27 cellular contexts compared by ENCODE assay signal in the genomic region with DNA sequence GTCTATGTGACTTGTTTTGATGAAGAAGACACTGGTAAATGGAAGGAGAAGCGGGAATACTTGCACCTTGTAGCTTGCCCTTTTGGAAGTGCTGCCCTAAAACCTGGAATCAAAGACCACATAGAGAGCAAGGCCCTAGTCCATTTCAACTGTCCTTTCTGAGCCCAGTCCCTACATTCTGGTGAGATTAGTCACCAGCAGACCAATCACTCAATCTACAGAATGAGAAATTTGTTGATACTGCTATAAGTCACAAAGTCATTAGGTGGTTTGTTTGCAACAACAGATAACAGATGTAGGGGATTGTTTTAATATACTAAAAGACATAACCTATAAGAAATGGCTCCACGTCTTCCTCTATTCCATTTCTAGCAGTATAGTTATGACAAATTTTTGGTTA. TPM values are rescaled to one million over a fixed set of nuclear protein-coding genes. Genes with fewer than 3 reads are reported as not detected.
A peak's percentile ranks its signal among the peaks of the same experiment; 100 is the strongest.
DNase-seq lines count a peak whose midpoint lies in the region; ATAC-seq, FAIRE-seq and TF ChIP-seq lines count a peak whose summit lies in the region.
"Had no signal": no experiment of that assay in that cellular context is flagged by ENCODE, and none has a peak within 500 bp of the region (broad histone marks: within the 10 kb centered on the region; RNA-seq: fewer than 3 reads in every experiment).

No MANE protein-coding gene starts in this region.

- no peaks in the 10 kb centered on the region for H3K9me3 Mint-ChIP-seq in Caco-2 (ENCODE audit: unreplicated experiment)
- H3K9me3 Mint-ChIP-seq: CD14-positive monocyte; central memory CD8-positive, alpha-beta T cell had no signal

- H3K4me3 ChIP-seq in HepG2 (replicated peaks in 1 of 3; ENCODE audit: insufficient read depth in 1 of 3, low read depth in 2 of 3, low read length in 3 of 3) (no peak overlapping the region), Caco-2 (ENCODE audit: low read depth, low read length) (no peak overlapping the region)
- H3K4me3 ChIP-seq: heart right ventricle, thyroid gland had no signal

- H3K27ac ChIP-seq in KOPT-K1 (ENCODE audit: low read depth, low read length, poor library complexity, severe bottlenecking): peak overlapping the region; percentile 37
- H3K27ac ChIP-seq in HepG2 (ENCODE audit: extremely low read length, insufficient read depth, low read length): no peak overlapping the region
- H3K27ac ChIP-seq: heart right ventricle, thyroid gland had no signal

- H3K79me2 ChIP-seq in HepG2 (ENCODE audit: insufficient read depth, low read length): peaks cover 84% of the 10 kb centered on the region

- H3K9ac ChIP-seq in HepG2 (ENCODE audit: insufficient read depth, low read depth, low read length): no peak overlapping the region

- no peak overlapping the region for H3K4me3 Mint-ChIP-seq in Caco-2 (ENCODE audit: unreplicated experiment)
- H3K4me3 Mint-ChIP-seq: CD14-positive monocyte; central memory CD8-positive, alpha-beta T cell; H9 had no signal

- TF ChIP-seq CTCF in HepG2 (CRISPR knock-in tag; IDR thresholded peaks at IDR 0.05) (no peak), Caco-2 (IDR thresholded peaks at IDR 0.05; ENCODE audit: insufficient read depth in 1 of 2, low read depth in 1 of 2, low read length in 1 of 2, severe bottlenecking in 1 of 2, unreplicated experiment in 1 of 2) (no peak)

- DNase-seq in ACHN: peak; percentile 37
- DNase-seq in astrocyte of the hippocampus (ENCODE audit: low read depth, low spot score): peak; percentile 27
- peak; percentile 23 for DNase-seq in HepG2 (ENCODE audit: low spot score)
- no peak for DNase-seq in NCI-H526 (lab: John Stamatoyannopoulos, UW)
- DNase-seq in Caco-2: no peak
- no peak for DNase-seq in hippocampal formation (lab: John Stamatoyannopoulos, UW)
- DNase-seq: activated CD4-positive, CD25-positive, alpha-beta regulatory T cell; activated effector memory CD4-positive, alpha-beta T cell treated with anti-CD3 and anti-CD28 coated beads, Interleukin-2, amount 50 U/mL, for 16 hours; amniotic stem cell; DMS153; effector CD4-positive, alpha-beta T cell; H9; heart right ventricle; NCI-H1930; SHP77 treated with DMSO at 0.1 percent for 48 hours; T-helper 2 cell; thyroid gland had no signal

- H3K36me3 Mint-ChIP-seq in Caco-2 (ENCODE audit: insufficient read depth, unreplicated experiment): peaks cover 13% of the 10 kb centered on the region

- H2AFZ ChIP-seq in HepG2 (ENCODE audit: low read length): no peak overlapping the region

- no peak overlapping the region for H3K27ac Mint-ChIP-seq in Caco-2 (ENCODE audit: unreplicated experiment)
- H3K27ac Mint-ChIP-seq: CD14-positive monocyte had no signal

- H3K4me2 ChIP-seq in HepG2 (ENCODE audit: low read depth, low read length): no peak overlapping the region

- no peak for TF ChIP-seq POLR2A in HepG2 (IDR thresholded peaks at IDR 0.05; ENCODE audit: insufficient read depth in 1 of 2, low read depth in 2 of 2, low read length in 2 of 2)

- no peaks in the 10 kb centered on the region for H3K36me3 ChIP-seq in KOPT-K1 (ENCODE audit: insufficient read depth, low read length)
- peaks cover 0 to 3% of the 10 kb centered on the region in 2 experiments; a peak in 3 of 5 replicates for H3K36me3 ChIP-seq in HepG2 (replicated peaks in 1 of 2; ENCODE audit: control insufficient read depth in 1 of 2, insufficient read depth in 2 of 2, low read length in 2 of 2)
- H3K36me3 ChIP-seq in Caco-2 (ENCODE audit: control insufficient read depth, insufficient read depth, low read length): no peaks in the 10 kb centered on the region
- H3K36me3 ChIP-seq: thyroid gland had no signal

- in situ Hi-C loops in ACHN (cut with HindIII; ENCODE audit: low pct_ligation_motif_present, low pct_unique_long_range_greater_than_20kb, low sequenced_read_pairs): no loop called here
- in situ Hi-C loops in HepG2 (cut with HindIII; ENCODE audit: extremely low pct_ligation_motif_present, low pct_unique_long_range_greater_than_20kb): no loop called here

- TF ChIP-seq EP300 in HepG2 (IDR thresholded peaks at IDR 0.05; ENCODE audit: low read depth in 2 of 2, low read length in 2 of 2): no peak
- no peak for TF ChIP-seq EP300 in HepG2 (CRISPR knock-in tag; IDR thresholded peaks at IDR 0.05; ENCODE audit: borderline replicate concordance)

- CTCF ChIA-PET in HepG2 (lab: Yijun Ruan, JAX; ENCODE audit: low intra/inter-chr PET ratio, low total read pairs) (no interaction called here), Caco-2 (lab: Charles Lee) (no interaction called here)

- H3K27me3 ChIP-seq in HepG2 (ENCODE audit: control insufficient read depth in 1 of 2, insufficient read depth in 2 of 2, low read length in 2 of 2): no peaks in the 10 kb centered on the region
- H3K27me3 ChIP-seq in Caco-2 (replicated peaks; ENCODE audit: control insufficient read depth, insufficient read depth, low read length): no peaks in the 10 kb centered on the region
- H3K27me3 ChIP-seq: heart right ventricle, thyroid gland had no signal

- no peaks in the 10 kb centered on the region for H3K27me3 Mint-ChIP-seq in Caco-2 (ENCODE audit: insufficient read depth, unreplicated experiment)
- H3K27me3 Mint-ChIP-seq: central memory CD8-positive, alpha-beta T cell had no signal

- intact Hi-C loops in HepG2 (cut with micrococcal nuclease; ENCODE audit: unreplicated experiment) (loop anchor here (1.0 kb wide), 1 partner anchor 18 kb away; no protein-coding TSS in a partner anchor), Caco-2 (cut with micrococcal nuclease; ENCODE audit: unreplicated experiment) (no loop called here)

- peaks cover 22% of the 10 kb centered on the region for H3K4me1 Mint-ChIP-seq in Caco-2 (ENCODE audit: low read depth, unreplicated experiment)

- H3K4me1 ChIP-seq in HepG2 (ENCODE audit: insufficient read depth, low read length): peaks cover 48% of the 10 kb centered on the region
- peaks cover 17% of the 10 kb centered on the region for H3K4me1 ChIP-seq in Caco-2

- 98% methylated on average over 2 of the region's 2 CpGs for WGBS in HepG2 (ENCODE audit: low lambda C conversion rate)

- no peak for TF ChIP-seq RAD21 in HepG2 (CRISPR knock-in tag; IDR thresholded peaks at IDR 0.05)

- POLR2A ChIA-PET in HepG2 (lab: Yijun Ruan, JAX): no interaction called here
- POLR2A ChIA-PET in Caco-2 (lab: Charles Lee): no interaction called here

- BruUV-seq in HepG2 (replicated peaks; lab: Mats Ljungman, UMichigan): no TSS peak
- BruUV-seq in Caco-2 (replicated peaks; lab: Mats Ljungman, UMichigan): no TSS peak

- FAIRE-seq in HepG2 (lab: Jason Lieb, UNC): no peak
- FAIRE-seq: GM18507, keratinocyte had no signal

- H4K20me1 ChIP-seq in HepG2 (ENCODE audit: insufficient read depth, low read length): peaks cover 22% of the 10 kb centered on the region

- ATAC-seq in HepG2 (peak; percentile 65; the same call in 2 of the 3 replicates), GM19397 (IDR thresholded peaks at IDR 0.05; ENCODE audit: unreplicated experiment) (no peak)
- ATAC-seq: heart right ventricle had no signal

- H3K9me3 ChIP-seq in KOPT-K1 (ENCODE audit: insufficient read depth, low read length, poor library complexity, severe bottlenecking) (no peaks in the 10 kb centered on the region), HepG2 (ENCODE audit: low read length) (no peaks in the 10 kb centered on the region), Caco-2 (no peaks in the 10 kb centered on the region)
- H3K9me3 ChIP-seq: heart right ventricle, thyroid gland had no signal

RNA-seq across cellular contexts. Expression of a gene that starts 33.6 kb away (rescaled TPM):
- total RNA-seq in HepG2 (2016; rRNA removed; fragmentation: Illumina TruSeq; extraction: Trizol): 12.8 and 18.7 TPM in 2 replicates
- 3.0 and 3.2 TPM in 2 replicates for total RNA-seq in HepG2 (2016; cell fraction: cytosol; rRNA removed; fragmentation: Illumina TruSeq; extraction: Trizol; ENCODE audit: low read depth)
- 13.0 and 16.0 TPM in 2 replicates for total RNA-seq in HepG2 (2016; cell fraction: insoluble cytoplasmic fraction; rRNA removed; fragmentation: Illumina TruSeq; extraction: Trizol)
- total RNA-seq in HepG2 (2016; cell fraction: membrane; rRNA removed; fragmentation: Illumina TruSeq; extraction: Trizol): 15.3 and 16.6 TPM in 2 replicates
- 19.0 and 19.2 TPM in 2 replicates for total RNA-seq in HepG2 (2016; cell fraction: nucleus; rRNA removed; fragmentation: Illumina TruSeq; extraction: Trizol)
- polyA plus RNA-seq in HepG2 (2011; rRNA removed): 7.4 and 7.9 TPM in 2 replicates
- polyA plus RNA-seq in HepG2 (2011; cell fraction: cytosol; rRNA removed): 3.5 and 5.6 TPM in 2 replicates
- polyA plus RNA-seq in HepG2 (2011; cell fraction: nucleus; rRNA removed): 5.9 and 6.1 TPM in 2 replicates
- polyA plus RNA-seq in HepG2 (2012): 16.9 and 18.9 TPM in 2 replicates
- 1.6 and 2.1 TPM in 2 replicates for polyA plus RNA-seq in HepG2 (2016; cell fraction: cytosol; fragmentation: Illumina TruSeq; extraction: Trizol; ENCODE audit: low read depth)
- polyA plus RNA-seq in HepG2 (2016; cell fraction: insoluble cytoplasmic fraction; fragmentation: Illumina TruSeq; extraction: Trizol; ENCODE audit: low read depth): 22.0 and 25.2 TPM in 2 replicates
- polyA plus RNA-seq in HepG2 (2016; cell fraction: membrane; fragmentation: Illumina TruSeq; extraction: Trizol; ENCODE audit: low read depth): 10.0 and 10.9 TPM in 2 replicates
- polyA plus RNA-seq in HepG2 (2016; cell fraction: nucleus; fragmentation: Illumina TruSeq; extraction: Trizol; ENCODE audit: insufficient read depth, low read depth): 14.1 and 14.5 TPM in 2 replicates
- 5.6 and 8.7 TPM in 2 replicates for polyA minus RNA-seq in HepG2 (2011; rRNA and poly(A)+ RNA removed; ENCODE audit: low replicate concordance)
- polyA minus RNA-seq in HepG2 (2011; cell fraction: cytosol; rRNA and poly(A)+ RNA removed): 6.8 and 9.4 TPM in 2 replicates
- 30.8 and 37.2 TPM in 2 replicates for polyA minus RNA-seq in HepG2 (2011; cell fraction: nucleus; rRNA and poly(A)+ RNA removed)
- total RNA-seq in Caco-2 (2022): 42.3 TPM in 2 replicates

RNA-seq across cellular contexts. Expression of a gene that starts 59.5 kb away (rescaled TPM):
- not detected in 2 replicates for total RNA-seq in HepG2 (2016; rRNA removed; fragmentation: Illumina TruSeq; extraction: Trizol)
- total RNA-seq in HepG2 (2016; cell fraction: cytosol; rRNA removed; fragmentation: Illumina TruSeq; extraction: Trizol; ENCODE audit: low read depth): not detected in 2 replicates
- total RNA-seq in HepG2 (2016; cell fraction: insoluble cytoplasmic fraction; rRNA removed; fragmentation: Illumina TruSeq; extraction: Trizol): not detected in 2 replicates
- not detected in 2 replicates for total RNA-seq in HepG2 (2016; cell fraction: membrane; rRNA removed; fragmentation: Illumina TruSeq; extraction: Trizol)
- not detected in 2 replicates for total RNA-seq in HepG2 (2016; cell fraction: nucleus; rRNA removed; fragmentation: Illumina TruSeq; extraction: Trizol)
- polyA plus RNA-seq in HepG2 (2011; rRNA removed): not detected in 2 replicates
- polyA plus RNA-seq in HepG2 (2011; cell fraction: cytosol; rRNA removed): not detected in 2 replicates
- polyA plus RNA-seq in HepG2 (2011; cell fraction: nucleus; rRNA removed): not detected in 2 replicates
- not detected in 2 replicates for polyA plus RNA-seq in HepG2 (2012)
- polyA plus RNA-seq in HepG2 (2016; cell fraction: cytosol; fragmentation: Illumina TruSeq; extraction: Trizol; ENCODE audit: low read depth): not detected in 2 replicates
- polyA plus RNA-seq in HepG2 (2016; cell fraction: insoluble cytoplasmic fraction; fragmentation: Illumina TruSeq; extraction: Trizol; ENCODE audit: low read depth): not detected in 2 replicates
- not detected in 2 replicates for polyA plus RNA-seq in HepG2 (2016; cell fraction: membrane; fragmentation: Illumina TruSeq; extraction: Trizol; ENCODE audit: low read depth)
- polyA plus RNA-seq in HepG2 (2016; cell fraction: nucleus; fragmentation: Illumina TruSeq; extraction: Trizol; ENCODE audit: insufficient read depth, low read depth): not detected in 2 replicates
- not detected in 2 replicates for polyA minus RNA-seq in HepG2 (2011; rRNA and poly(A)+ RNA removed; ENCODE audit: low replicate concordance)
- not detected in 2 replicates for polyA minus RNA-seq in HepG2 (2011; cell fraction: cytosol; rRNA and poly(A)+ RNA removed)
- polyA minus RNA-seq in HepG2 (2011; cell fraction: nucleus; rRNA and poly(A)+ RNA removed): not detected in 2 replicates
- total RNA-seq in Caco-2 (2022): not detected in 2 replicates
- total RNA-seq: activated CD8-positive, alpha-beta memory T cell treated with anti-CD3 and anti-CD28 coated beads for 36 hours; H9; mesenteric fat pad; NCI-H460; renal cortical epithelial cell; thyroid gland had no signal
- polyA plus RNA-seq: keratinocyte had no signal

Comparison
In these comparisons a context has a peak if more than half of its experiments do, and no peak if none do; other contexts are left out.
1. DNase-seq: peak in ACHN (single experiment), astrocyte of the hippocampus (single experiment) and HepG2 (single experiment); none in NCI-H526 (0 of 2), Caco-2 (0 of 2) and hippocampal formation (0 of 2).